ENCODE assay signal across 1 cellular context in the genomic region with DNA sequence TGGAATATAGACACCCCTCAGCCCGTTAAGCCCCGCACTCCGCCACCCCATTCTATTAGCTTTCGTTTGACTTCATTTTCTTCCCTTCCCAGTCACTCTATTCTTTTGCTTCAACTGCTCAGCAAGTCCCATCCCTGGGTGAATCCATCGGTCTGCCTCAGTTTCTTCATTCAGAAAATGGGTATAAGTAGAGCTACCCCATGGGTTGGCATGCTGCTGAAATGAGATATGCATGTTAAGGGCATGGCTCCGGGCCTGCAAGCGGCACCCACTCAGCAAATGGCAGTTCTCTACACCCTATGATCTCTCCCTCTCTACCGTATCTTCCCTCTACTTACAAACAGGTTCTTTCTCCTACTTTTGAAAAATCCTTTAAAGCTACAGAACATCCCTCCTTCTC.
TF ChIP-seq lines count a peak whose summit lies in the region.

No MANE protein-coding gene starts in this region.

TF ChIP-seq in HepG2, 621 proteins besides CTCF, POLR2A, EP300 and RAD21:
- TF ChIP-seq, protein P1, sequence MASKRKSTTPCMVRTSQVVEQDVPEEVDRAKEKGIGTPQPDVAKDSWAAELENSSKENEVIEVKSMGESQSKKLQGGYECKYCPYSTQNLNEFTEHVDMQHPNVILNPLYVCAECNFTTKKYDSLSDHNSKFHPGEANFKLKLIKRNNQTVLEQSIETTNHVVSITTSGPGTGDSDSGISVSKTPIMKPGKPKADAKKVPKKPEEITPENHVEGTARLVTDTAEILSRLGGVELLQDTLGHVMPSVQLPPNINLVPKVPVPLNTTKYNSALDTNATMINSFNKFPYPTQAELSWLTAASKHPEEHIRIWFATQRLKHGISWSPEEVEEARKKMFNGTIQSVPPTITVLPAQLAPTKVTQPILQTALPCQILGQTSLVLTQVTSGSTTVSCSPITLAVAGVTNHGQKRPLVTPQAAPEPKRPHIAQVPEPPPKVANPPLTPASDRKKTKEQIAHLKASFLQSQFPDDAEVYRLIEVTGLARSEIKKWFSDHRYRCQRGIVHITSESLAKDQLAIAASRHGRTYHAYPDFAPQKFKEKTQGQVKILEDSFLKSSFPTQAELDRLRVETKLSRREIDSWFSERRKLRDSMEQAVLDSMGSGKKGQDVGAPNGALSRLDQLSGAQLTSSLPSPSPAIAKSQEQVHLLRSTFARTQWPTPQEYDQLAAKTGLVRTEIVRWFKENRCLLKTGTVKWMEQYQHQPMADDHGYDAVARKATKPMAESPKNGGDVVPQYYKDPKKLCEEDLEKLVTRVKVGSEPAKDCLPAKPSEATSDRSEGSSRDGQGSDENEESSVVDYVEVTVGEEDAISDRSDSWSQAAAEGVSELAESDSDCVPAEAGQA (IDR thresholded peaks at IDR 0.05; ENCODE audit: low read depth): no peak
- TF ChIP-seq, protein P1 (CRISPR knock-in tag; IDR thresholded peaks at IDR 0.05; ENCODE audit: borderline replicate concordance): no peak
- TF ChIP-seq ZNF629 (CRISPR knock-in tag; conservative IDR thresholded peaks at IDR 0.05): peak; percentile 50; the same call in 1 of the 2 replicates
